ENCODE assay signal across 8 cellular contexts in genomic region chr3:177615015-177615414, GRCh38.
A peak's percentile ranks its signal among the peaks of the same experiment; 100 is the strongest.
DNase-seq lines count a peak whose midpoint lies in the region; ATAC-seq, FAIRE-seq and TF ChIP-seq lines count a peak whose summit lies in the region.

No MANE protein-coding gene starts in this region.

- H3K27me3 Mint-ChIP-seq in activated CD4-positive, alpha-beta memory T cell treated with anti-CD3 and anti-CD28 coated beads for 36 hours, result no peaks in the 10 kb centered on the region
- no peaks in the 10 kb centered on the region for H3K27me3 Mint-ChIP-seq in CD8-positive, alpha-beta T cell (ENCODE audit: low read depth)

- H3K36me3 Mint-ChIP-seq in activated CD4-positive, alpha-beta memory T cell treated with anti-CD3 and anti-CD28 coated beads for 36 hours, result no peaks in the 10 kb centered on the region
- no peaks in the 10 kb centered on the region for H3K36me3 Mint-ChIP-seq in CD8-positive, alpha-beta T cell

- TF ChIP-seq CTCF in fibroblast of lung (conservative IDR thresholded peaks at IDR 0.05 in 1 of 2, IDR thresholded peaks at IDR 0.05 in 1 of 2; ENCODE audit: low read depth in 1 of 2, low read length in 2 of 2) (no peak), psoas muscle (IDR thresholded peaks at IDR 0.05) (no peak)
- TF ChIP-seq CTCF in CD8-positive, alpha-beta T cell (IDR thresholded peaks at IDR 0.05), result no peak

- no peak overlapping the region for H3K4me3 Mint-ChIP-seq in activated CD4-positive, alpha-beta memory T cell treated with anti-CD3 and anti-CD28 coated beads for 36 hours
- H3K4me3 Mint-ChIP-seq in CD8-positive, alpha-beta T cell, result no peak overlapping the region

- intact Hi-C loops in psoas muscle (cut with DNase I), result loop anchor here in 1 of 2 donors (10.0 kb wide), 1 partner anchor 90 kb away; no protein-coding TSS in a partner anchor
- intact Hi-C loops in activated CD4-positive, alpha-beta memory T cell treated with anti-CD3 and anti-CD28 coated beads for 36 hours (cut with micrococcal nuclease), result no loop called here
- intact Hi-C loops in CD8-positive, alpha-beta T cell (cut with DNase I, micrococcal nuclease), result no loop called here

- H3K4me1 ChIP-seq in fibroblast of lung (ENCODE audit: control insufficient read depth, extremely low read depth, insufficient read depth, low read length), result peaks cover 7% of the 10 kb centered on the region
- peaks cover 5% of the 10 kb centered on the region for H3K4me1 ChIP-seq in psoas muscle
- H3K4me1 ChIP-seq in CD8-positive, alpha-beta T cell (ENCODE audit: insufficient read depth, low read length), result peaks cover 12% of the 10 kb centered on the region

- peaks cover 3% of the 10 kb centered on the region for H3K4me1 Mint-ChIP-seq in activated CD4-positive, alpha-beta memory T cell treated with anti-CD3 and anti-CD28 coated beads for 36 hours (ENCODE audit: low read depth)
- peaks cover 11% of the 10 kb centered on the region for H3K4me1 Mint-ChIP-seq in CD8-positive, alpha-beta T cell (ENCODE audit: low read depth)

- DNase-seq in HCEC 1CT (peak; percentile 79), NOMO-1 treated with dmso at 0.1 percent for 144 hours (lab: John Stamatoyannopoulos, UW; ENCODE audit: unreplicated experiment) (peak; percentile 76), fibroblast of lung (ENCODE audit: low read depth in 2 of 2) (peak; percentile 98 to 99), psoas muscle (peak; percentile 72 to 81), GM12892 (ENCODE audit: insufficient read length) (no peak)
- no peak for DNase-seq in activated CD4-positive, alpha-beta memory T cell treated with anti-CD3 and anti-CD28 coated beads for 36 hours
- no peak for DNase-seq in CD8-positive, alpha-beta T cell

- no peak overlapping the region for H3K4me2 ChIP-seq in fibroblast of lung (ENCODE audit: extremely low read depth, insufficient read depth, low read length)

- no peak for TF ChIP-seq POLR2A in GM12892 (IDR thresholded peaks at IDR 0.05; ENCODE audit: low read depth, low read length)

- no peak overlapping the region for H3K9ac ChIP-seq in fibroblast of lung (ENCODE audit: insufficient read depth, low read length)

- peak overlapping the region; percentile 10 for H3K27ac ChIP-seq in fibroblast of lung (ENCODE audit: insufficient read depth, low read length)
- no peak overlapping the region for H3K27ac ChIP-seq in psoas muscle
- H3K27ac ChIP-seq in CD8-positive, alpha-beta T cell (ENCODE audit: low read depth, low read length), result no peak overlapping the region

- CTCF ChIA-PET in activated CD4-positive, alpha-beta memory T cell treated with anti-CD3 and anti-CD28 coated beads for 36 hours (lab: Charles Lee), result no interaction called here
- CTCF ChIA-PET in CD8-positive, alpha-beta T cell (lab: Charles Lee), result no interaction called here

- WGBS in psoas muscle, 3 donors, result 25 to 48% (median 28%) methylated on average over 2 of the region's 2 CpGs

- H3K9me3 Mint-ChIP-seq in activated CD4-positive, alpha-beta memory T cell treated with anti-CD3 and anti-CD28 coated beads for 36 hours, result peaks cover 4% of the 10 kb centered on the region
- H3K9me3 Mint-ChIP-seq in CD8-positive, alpha-beta T cell, result peaks cover 3% of the 10 kb centered on the region

- ATAC-seq in psoas muscle, result peak; percentile 40 to 80 (median 65)
- no peak for ATAC-seq in HG03469 (IDR thresholded peaks at IDR 0.05; ENCODE audit: unreplicated experiment)
- no peak for ATAC-seq in CD8-positive, alpha-beta T cell

- H3K79me2 ChIP-seq in fibroblast of lung (ENCODE audit: control insufficient read depth, insufficient read depth, low read length), result no peaks in the 10 kb centered on the region

- H3K4me3 ChIP-seq in fibroblast of lung (replicated peaks in 1 of 4; ENCODE audit: control extremely low read depth in 1 of 4, insufficient read depth in 1 of 4, low read depth in 3 of 4, low read length in 4 of 4), result no peak overlapping the region
- H3K4me3 ChIP-seq in psoas muscle, result no peak overlapping the region
- no peak overlapping the region for H3K4me3 ChIP-seq in CD8-positive, alpha-beta T cell (ENCODE audit: low read depth, low read length)

- no peaks in the 10 kb centered on the region for H3K27me3 ChIP-seq in fibroblast of lung (ENCODE audit: control insufficient read depth, insufficient read depth, low read length)
- no peaks in the 10 kb centered on the region for H3K27me3 ChIP-seq in psoas muscle (ENCODE audit: insufficient read depth in 3 of 3, low read length in 2 of 3)
- no peaks in the 10 kb centered on the region for H3K27me3 ChIP-seq in CD8-positive, alpha-beta T cell (ENCODE audit: insufficient read depth, low read length)

- POLR2A ChIA-PET in activated CD4-positive, alpha-beta memory T cell treated with anti-CD3 and anti-CD28 coated beads for 36 hours (lab: Charles Lee), result no interaction called here
- POLR2A ChIA-PET in CD8-positive, alpha-beta T cell (lab: Charles Lee), result interaction anchor here (1.3 kb wide), 1 partner anchor 9 kb away, joined by 9 read pairs; no protein-coding TSS in a partner anchor

- no peak for FAIRE-seq in GM12892 (lab: Jason Lieb, UNC)

- H3K9me3 ChIP-seq in fibroblast of lung (ENCODE audit: control insufficient read depth, insufficient read depth, low read depth, low read length), result no peaks in the 10 kb centered on the region
- H3K9me3 ChIP-seq in psoas muscle, result no peaks in the 10 kb centered on the region
- H3K9me3 ChIP-seq in CD8-positive, alpha-beta T cell (ENCODE audit: low read length), result no peaks in the 10 kb centered on the region

- no peak overlapping the region for H2AFZ ChIP-seq in fibroblast of lung (ENCODE audit: low read length)

- no peak overlapping the region for H3K27ac Mint-ChIP-seq in activated CD4-positive, alpha-beta memory T cell treated with anti-CD3 and anti-CD28 coated beads for 36 hours
- H3K27ac Mint-ChIP-seq in CD8-positive, alpha-beta T cell, result no peak overlapping the region

- H3K36me3 ChIP-seq in fibroblast of lung (ENCODE audit: control insufficient read depth, insufficient read depth, low read length) (no peaks in the 10 kb centered on the region), psoas muscle (ENCODE audit: insufficient read depth in 1 of 2, low read depth in 1 of 2) (no peaks in the 10 kb centered on the region)
- no peaks in the 10 kb centered on the region for H3K36me3 ChIP-seq in CD8-positive, alpha-beta T cell (ENCODE audit: insufficient read depth, low read length)

- H4K20me1 ChIP-seq in fibroblast of lung (ENCODE audit: control insufficient read depth, extremely low read depth, insufficient read depth, low read length), result no peaks in the 10 kb centered on the region

Comparison
In these comparisons a context has a peak if more than half of its experiments do, and no peak if none do; other contexts are left out.
1. DNase-seq: peak in HCEC 1CT (single experiment), NOMO-1 treated with dmso at 0.1 percent for 144 hours (single experiment), fibroblast of lung (2 of 2) and psoas muscle (2 of 2); none in GM12892 (single experiment), activated CD4-positive, alpha-beta memory T cell treated with anti-CD3 and anti-CD28 coated beads for 36 hours (single experiment) and CD8-positive, alpha-beta T cell (0 of 7).
2. ATAC-seq: peak in psoas muscle (4 of 4); none in HG03469 (single experiment) and CD8-positive, alpha-beta T cell (single experiment).